9 cellular contexts compared by ENCODE assay signal in the genomic region with DNA sequence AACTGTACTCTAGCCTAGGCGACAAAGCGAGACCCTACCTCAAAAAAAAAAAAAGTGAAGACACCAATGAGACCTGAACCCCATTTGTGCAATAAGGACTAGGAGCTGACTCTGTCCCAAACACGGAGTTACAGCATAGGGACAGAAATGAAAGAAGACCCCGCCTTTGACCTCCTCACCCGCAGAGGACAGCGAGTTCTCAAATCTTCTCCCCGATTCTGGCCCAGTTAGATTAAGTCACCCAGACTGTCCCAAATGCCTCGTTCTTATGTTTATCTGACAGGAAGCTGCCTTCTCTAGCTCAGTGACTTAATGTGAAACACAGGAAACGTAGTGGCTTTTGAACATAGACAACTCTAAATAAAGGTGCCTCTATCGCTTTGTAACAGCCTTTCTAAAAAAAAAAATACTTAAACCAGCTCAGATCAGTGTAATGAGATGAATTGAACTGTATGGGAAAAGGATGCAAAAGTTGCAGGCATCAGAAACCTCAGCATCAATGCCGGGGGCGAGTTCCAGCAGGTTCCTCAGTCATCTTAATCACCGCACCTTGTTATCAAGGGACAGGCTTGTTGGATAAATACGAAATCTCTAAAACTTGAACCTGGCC. TPM values are rescaled to one million over a fixed set of nuclear protein-coding genes. Genes with fewer than 3 reads are reported as not detected.
DNase-seq lines count a peak whose midpoint lies in the region; ATAC-seq and TF ChIP-seq lines count a peak whose summit lies in the region.
"Had no signal": no experiment of that assay in that cellular context is flagged by ENCODE, and none has a peak within 500 bp of the region (broad histone marks: within the 10 kb centered on the region; RNA-seq: fewer than 3 reads in every experiment).

No MANE protein-coding gene starts in this region.

- TF ChIP-seq EP300 in sigmoid colon (IDR thresholded peaks at IDR 0.05) (no peak), ovary (IDR thresholded peaks at IDR 0.05) (no peak)

- H3K4me3 ChIP-seq in RWPE2 (ENCODE audit: severe bottlenecking) = no peak overlapping the region
- peak overlapping the region; percentile 30 for H3K4me3 ChIP-seq in effector memory CD4-positive, alpha-beta T cell (ENCODE audit: insufficient read depth, low read depth, low read length, poor library complexity, severe bottlenecking)
- peak overlapping the region in 1 of 4 donors; percentile 1 for H3K4me3 ChIP-seq in sigmoid colon
- no peak overlapping the region for H3K4me3 ChIP-seq in ovary
- H3K4me3 ChIP-seq in H7 (ENCODE audit: insufficient read depth, low read depth, low read length) = no peak overlapping the region
- H3K4me3 ChIP-seq: neural progenitor cell had no signal

- in situ Hi-C loops in GM13977 (cut with MboI; ENCODE audit: low pct_unique_long_range_greater_than_20kb, low sequenced_read_pairs, unreplicated experiment) = no loop called here

- 49 to 74% methylated on average over 14 of the region's 14 CpGs for WGBS in sigmoid colon, 2 donors
- WGBS in ovary, 3 donors = 80 to 83% (median 80%) methylated on average over 14 of the region's 14 CpGs

- no peak for ATAC-seq in RWPE2 (ENCODE audit: low read depth)

- intact Hi-C loops in sigmoid colon (cut with DNase I) = no loop called here
- intact Hi-C loops in ovary (cut with DNase I) = loop anchor here in 1 of 4 donors (10.0 kb wide), 1 partner anchor 88 kb away; no protein-coding TSS in a partner anchor

- DNase-seq in GM13977 (ENCODE audit: low spot score) (peak; percentile 74), RWPE2 (ENCODE audit: low spot score) (no peak), sigmoid colon (no peak), NCI-H345 (lab: John Stamatoyannopoulos, UW) (no peak), ovary (no peak), GDM1 (lab: John Stamatoyannopoulos, UW) (no peak), H7 (no peak)
- peak in 1 of 3 donors; percentile 46 for DNase-seq in effector memory CD4-positive, alpha-beta T cell

- H3K36me3 ChIP-seq in RWPE2 (ENCODE audit: low read depth) (peaks cover 94% of the 10 kb centered on the region), sigmoid colon (peaks cover 0 to 5% (median 2%) of the 10 kb centered on the region in 4 donors), ovary (no peaks in the 10 kb centered on the region), H7 (replicated peaks; ENCODE audit: control insufficient read depth, insufficient read depth, low read length) (no peaks in the 10 kb centered on the region; the same call in none of the 2 replicates)
- peaks cover 11% of the 10 kb centered on the region for H3K36me3 ChIP-seq in effector memory CD4-positive, alpha-beta T cell (ENCODE audit: control insufficient read depth, insufficient read depth, low read length)
- H3K36me3 ChIP-seq: neural progenitor cell had no signal

- no peak for TF ChIP-seq POLR2A in sigmoid colon (IDR thresholded peaks at IDR 0.05)
- no peak for TF ChIP-seq POLR2A in ovary (IDR thresholded peaks at IDR 0.05)

- H3K9me3 ChIP-seq in RWPE2 (ENCODE audit: severe bottlenecking) (no peaks in the 10 kb centered on the region), sigmoid colon (no peaks in the 10 kb centered on the region), ovary (no peaks in the 10 kb centered on the region)
- no peaks in the 10 kb centered on the region for H3K9me3 ChIP-seq in effector memory CD4-positive, alpha-beta T cell (ENCODE audit: control insufficient read depth, low read length)

- H3K27ac ChIP-seq in RWPE2 (ENCODE audit: poor library complexity, severe bottlenecking) (peak overlapping the region; percentile 96), sigmoid colon (peak overlapping the region; percentile 98 to 100 (median 100)), ovary (no peak overlapping the region)
- H3K27ac ChIP-seq in effector memory CD4-positive, alpha-beta T cell (ENCODE audit: insufficient read depth, low read length, poor library complexity, severe bottlenecking) = peak overlapping the region; percentile 87
- H3K27ac ChIP-seq: neural progenitor cell had no signal

- no peak for TF ChIP-seq CTCF in GM13977 (IDR thresholded peaks at IDR 0.05; ENCODE audit: extremely low read depth, insufficient read depth, missing control alignments)
- TF ChIP-seq CTCF in RWPE2 (IDR thresholded peaks at IDR 0.05; ENCODE audit: poor library complexity, severe bottlenecking) = no peak
- TF ChIP-seq CTCF in sigmoid colon (IDR thresholded peaks at IDR 0.05) = no peak
- no peak for TF ChIP-seq CTCF in ovary (IDR thresholded peaks at IDR 0.05)

- no peaks in the 10 kb centered on the region for H3K27me3 ChIP-seq in RWPE2 (ENCODE audit: insufficient read depth, poor library complexity, severe bottlenecking)
- H3K27me3 ChIP-seq in effector memory CD4-positive, alpha-beta T cell (replicated peaks; ENCODE audit: control insufficient read depth, insufficient read depth, low read length, poor library complexity, severe bottlenecking) = no peaks in the 10 kb centered on the region
- H3K27me3 ChIP-seq in sigmoid colon = no peaks in the 10 kb centered on the region
- H3K27me3 ChIP-seq in ovary = no peaks in the 10 kb centered on the region
- no peaks in the 10 kb centered on the region for H3K27me3 ChIP-seq in H7 (ENCODE audit: control insufficient read depth, insufficient read depth, low read length)
- H3K27me3 ChIP-seq: neural progenitor cell had no signal

- H3K4me1 ChIP-seq in RWPE2 (ENCODE audit: insufficient read depth, poor library complexity, severe bottlenecking) = peaks cover 82% of the 10 kb centered on the region
- H3K4me1 ChIP-seq in effector memory CD4-positive, alpha-beta T cell (ENCODE audit: control insufficient read depth, insufficient read depth, low read length, poor library complexity, severe bottlenecking) = peaks cover 83% of the 10 kb centered on the region
- H3K4me1 ChIP-seq in sigmoid colon = peaks cover 0 to 100% (median 100%) of the 10 kb centered on the region in 4 donors
- peaks cover 20% of the 10 kb centered on the region for H3K4me1 ChIP-seq in ovary (ENCODE audit: insufficient read depth)

RNA-seq across cellular contexts. Expression of a gene that starts 10.6 kb away (rescaled TPM):
- 100 to 1,000 TPM; 147 to 273 (median 184) TPM for total RNA-seq in sigmoid colon
- polyA plus RNA-seq in sigmoid colon = 100 to 1,000 TPM in 1 of 3 donors, 10 to 100 TPM in 2; 63.7 to 307 (median 88.3) TPM
- total RNA-seq in ovary = 100 to 1,000 TPM; 128 to 452 (median 348) TPM
- polyA plus RNA-seq in ovary = 100 to 1,000 TPM; 196 to 530 TPM
- total RNA-seq in H7 (2014; rRNA removed; shearing (Covaris generic)) = 117 and 149 TPM in 2 replicates

Comparison
In these comparisons a context has a peak if more than half of its experiments do, and no peak if none do; other contexts are left out.
1. H3K27ac ChIP-seq: peak in RWPE2 (single experiment), effector memory CD4-positive, alpha-beta T cell (single experiment) and sigmoid colon (4 of 4); none in ovary (0 of 2).